In the genomic region with DNA sequence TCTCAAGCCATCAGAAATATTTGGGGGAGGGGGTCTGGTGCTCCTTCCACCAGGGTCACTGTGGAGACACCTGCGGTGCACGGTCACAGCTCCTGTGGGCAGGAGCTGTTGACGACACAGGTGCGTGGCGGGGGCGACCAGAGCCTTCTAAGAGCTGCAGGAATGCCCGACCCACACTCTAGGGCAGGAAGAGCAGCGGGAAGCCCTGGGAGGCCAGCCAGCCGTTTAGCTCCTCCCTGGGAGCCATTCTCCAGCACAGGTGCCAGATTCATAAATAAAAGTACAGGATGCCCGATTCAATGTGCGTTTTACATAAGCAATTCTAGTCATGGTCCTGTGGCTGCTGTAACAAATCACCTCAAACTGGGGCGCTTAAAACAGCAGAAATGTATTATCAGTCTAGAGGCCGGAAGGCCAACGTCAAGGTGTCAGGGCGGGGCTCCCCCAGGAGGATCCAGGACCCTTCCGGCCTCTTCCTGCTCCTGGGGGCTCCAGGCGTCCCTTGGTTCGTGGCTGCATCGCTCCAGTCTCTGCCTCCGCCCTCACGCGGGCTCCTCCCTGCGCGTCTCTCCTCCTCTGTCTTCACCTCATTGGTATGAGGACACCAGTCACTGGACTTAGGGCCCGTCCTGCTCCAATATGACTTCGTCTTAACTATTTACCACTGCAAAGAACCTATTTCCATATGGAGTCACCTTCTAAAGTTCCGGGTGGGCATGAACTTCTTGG, we compare ENCODE assay signal across 25 cellular contexts.
A peak's percentile ranks its signal among the peaks of the same experiment; 100 is the strongest.
DNase-seq lines count a peak whose midpoint lies in the region; ATAC-seq, FAIRE-seq and TF ChIP-seq lines count a peak whose summit lies in the region.
"Had no signal": no experiment of that assay in that cellular context is flagged by ENCODE, and none has a peak within 500 bp of the region (broad histone marks: within the 10 kb centered on the region; RNA-seq: fewer than 3 reads in every experiment).

No MANE protein-coding gene starts in this region.

- no peaks in the 10 kb centered on the region for H3K9me3 ChIP-seq in GM23248 (ENCODE audit: low read depth)
- H3K9me3 ChIP-seq in astrocyte (ENCODE audit: insufficient read depth, low read depth, low read length): no peaks in the 10 kb centered on the region
- H3K9me3 ChIP-seq in iPS-18a (ENCODE audit: control insufficient read depth, low read depth, low read length): no peaks in the 10 kb centered on the region
- H3K9me3 ChIP-seq in neural cell (ENCODE audit: low read length): no peaks in the 10 kb centered on the region
- no peaks in the 10 kb centered on the region for H3K9me3 ChIP-seq in WERI-Rb-1 (ENCODE audit: severe bottlenecking)
- H3K9me3 ChIP-seq: BLaER1 treated with 17β-estradiol and CSF1 and Interleukin-3, amounts not matched to agents 10 nM and 100 nM; vagina had no signal

- TF ChIP-seq CTCF in astrocyte (IDR thresholded peaks at IDR 0.05; ENCODE audit: insufficient read depth, low read depth, low read length): no peak
- no peak for TF ChIP-seq CTCF in neural cell (IDR thresholded peaks at IDR 0.05; ENCODE audit: poor library complexity, severe bottlenecking)
- TF ChIP-seq CTCF in brain microvascular endothelial cell (IDR thresholded peaks at IDR 0.05; ENCODE audit: low read depth, low read length, missing control alignments): no peak
- no peak for TF ChIP-seq CTCF in WERI-Rb-1 (IDR thresholded peaks at IDR 0.05; ENCODE audit: low read depth, low read length)

- H3K4me1 ChIP-seq in GM23248 (ENCODE audit: insufficient read depth) (peaks cover 12% of the 10 kb centered on the region; the same call in 1 of the 2 replicates), astrocyte (ENCODE audit: insufficient read depth, low read length) (peaks cover 22% of the 10 kb centered on the region), iPS-18a (ENCODE audit: control insufficient read depth, low read depth, low read length) (peaks cover 27% of the 10 kb centered on the region)
- H3K4me1 ChIP-seq: vagina had no signal

- H3K36me3 ChIP-seq in GM23248 (ENCODE audit: low read depth) (no peaks in the 10 kb centered on the region), astrocyte (ENCODE audit: insufficient read depth, low read length) (no peaks in the 10 kb centered on the region), iPS-18a (ENCODE audit: control insufficient read depth, low read depth, low read length) (no peaks in the 10 kb centered on the region), neural cell (ENCODE audit: insufficient read depth, low read length) (no peaks in the 10 kb centered on the region), brain microvascular endothelial cell (replicated peaks) (no peaks in the 10 kb centered on the region), WERI-Rb-1 (no peaks in the 10 kb centered on the region)
- H3K36me3 ChIP-seq: BLaER1 treated with 17β-estradiol and CSF1 and Interleukin-3, amounts not matched to agents 10 nM and 100 nM; vagina had no signal

- TF ChIP-seq RAD21 in neural cell (conservative IDR thresholded peaks at IDR 0.05): no peak

- DNase-seq in GM23248 (peak; percentile 6), astrocyte (ENCODE audit: low read depth) (no peak), brain microvascular endothelial cell (no peak), WERI-Rb-1 (no peak)
- no peak for DNase-seq in stimulated activated CD4-positive, alpha-beta T cell treated with anti-CD3 and anti-CD28 coated beads, Interleukin-12 subunit alpha, Interleukin-12 subunit beta, amount 100 ng/mL, for 4 hours
- DNase-seq: activated naive CD4-positive, alpha-beta T cell treated with anti-CD3 and anti-CD28 coated beads, Interleukin-2, amount 10 ng/mL, durations not matched to agents 7 days and 5 days; central memory CD4-positive, alpha-beta T cell; KBM-7; left cardiac atrium; MM.1S; NCI-H1436 treated with DMSO at 0.1 percent for 48 hours; NCI-H2171 treated with DMSO at 0.1 percent for 48 hours; NCI-H524 treated with DMSO at 0.1 percent for 48 hours; T1000 had no signal

- no peak for TF ChIP-seq EP300 in neural cell (conservative IDR thresholded peaks at IDR 0.05; ENCODE audit: poor library complexity, severe bottlenecking)

- no peaks in the 10 kb centered on the region for H4K20me1 ChIP-seq in GM23248 (ENCODE audit: insufficient read depth)
- H4K20me1 ChIP-seq in astrocyte (ENCODE audit: insufficient read depth, low read length): no peaks in the 10 kb centered on the region
- no peaks in the 10 kb centered on the region for H4K20me1 ChIP-seq in neural cell (ENCODE audit: insufficient read depth)
- H4K20me1 ChIP-seq: BLaER1 treated with 17β-estradiol and CSF1 and Interleukin-3, amounts not matched to agents 10 nM and 100 nM had no signal

- H3K9me2 ChIP-seq in GM23248 (ENCODE audit: insufficient read depth) (no peaks in the 10 kb centered on the region), neural cell (ENCODE audit: insufficient read depth, low read length) (no peaks in the 10 kb centered on the region)

- H3K9ac ChIP-seq in GM23248 (no peak overlapping the region), astrocyte (ENCODE audit: low read length) (peak overlapping the region; percentile 44), iPS-18a (ENCODE audit: low read length) (no peak overlapping the region), neural cell (ENCODE audit: low read length) (peak overlapping the region; percentile 44)
- H3K9ac ChIP-seq: BLaER1 treated with 17β-estradiol and CSF1 and Interleukin-3, amounts not matched to agents 10 nM and 100 nM had no signal

- no peak for FAIRE-seq in astrocyte (lab: Jason Lieb, UNC)
- FAIRE-seq: H54 had no signal

- H3K4me2 ChIP-seq in GM23248 (ENCODE audit: unreplicated experiment): peak overlapping the region; percentile 20
- peak overlapping the region; percentile 73 for H3K4me2 ChIP-seq in astrocyte (ENCODE audit: low read length)
- peak overlapping the region; percentile 4 for H3K4me2 ChIP-seq in neural cell (ENCODE audit: low read length)

- 48 to 55% methylated on average over 27 of the region's 27 CpGs for WGBS in GM23248 (ENCODE audit: low coverage in 1 of 2, low lambda C conversion rate in 2 of 2, missing lambda C conversion rate in 2 of 2), 2 experiments

- peaks cover 41% of the 10 kb centered on the region for H3K27me3 ChIP-seq in GM23248 (replicated peaks; ENCODE audit: insufficient read depth)
- peaks cover 3% of the 10 kb centered on the region for H3K27me3 ChIP-seq in astrocyte (ENCODE audit: insufficient read depth, low read length)
- H3K27me3 ChIP-seq in iPS-18a (ENCODE audit: control insufficient read depth, insufficient read depth, low read length): peaks cover 37% of the 10 kb centered on the region
- no peaks in the 10 kb centered on the region for H3K27me3 ChIP-seq in neural cell (ENCODE audit: insufficient read depth, low read depth, low read length)
- no peaks in the 10 kb centered on the region for H3K27me3 ChIP-seq in brain microvascular endothelial cell (replicated peaks)
- no peaks in the 10 kb centered on the region for H3K27me3 ChIP-seq in WERI-Rb-1 (ENCODE audit: insufficient read depth, low read depth, severe bottlenecking)
- H3K27me3 ChIP-seq: vagina had no signal

- H3K27me3 Mint-ChIP-seq in astrocyte (ENCODE audit: low read depth, unreplicated experiment): peaks cover 32% of the 10 kb centered on the region

- H3K4me3 ChIP-seq in GM23248 (0 out of 2 replicates have a peak overlapping the region, but pooled peaks have one; percentile 43), astrocyte (ENCODE audit: insufficient read depth, low read depth, low read length) (no peak overlapping the region), iPS-18a (ENCODE audit: low read length) (peak overlapping the region; percentile 38), neural cell (ENCODE audit: low read length) (peak overlapping the region; percentile 55), brain microvascular endothelial cell (ENCODE audit: low read depth, low read length) (no peak overlapping the region), WERI-Rb-1 (ENCODE audit: low read depth, low read length) (no peak overlapping the region)
- H3K4me3 ChIP-seq: BLaER1 treated with 17β-estradiol and CSF1 and Interleukin-3, amounts not matched to agents 10 nM and 100 nM; hepatocyte; vagina had no signal

- H3K79me2 ChIP-seq in GM23248 (ENCODE audit: insufficient read depth) (no peaks in the 10 kb centered on the region), astrocyte (ENCODE audit: insufficient read depth, low read length) (no peaks in the 10 kb centered on the region), neural cell (replicated peaks; ENCODE audit: insufficient read depth, low read length) (no peaks in the 10 kb centered on the region)
- H3K79me2 ChIP-seq: hepatocyte had no signal

- no peak for ATAC-seq in HG03565 (IDR thresholded peaks at IDR 0.05; ENCODE audit: unreplicated experiment)
- ATAC-seq: naive thymus-derived CD8-positive, alpha-beta T cell; stimulated activated memory B cell treated with anti-CD40 and anti-IgM and Interleukin-4, amounts not matched to agents 10 μg/mL and 1 μg/mL and 100 μg/mL, for 72 hours had no signal

- H3F3A ChIP-seq in GM23248 (ENCODE audit: insufficient read depth) (no peaks in the 10 kb centered on the region), neural cell (ENCODE audit: insufficient read depth, low read length, poor library complexity, severe bottlenecking) (peaks cover 9% of the 10 kb centered on the region)

- peaks cover 11% of the 10 kb centered on the region for H3K36me3 Mint-ChIP-seq in astrocyte (ENCODE audit: low read depth, unreplicated experiment)
- H3K36me3 Mint-ChIP-seq: activated naive CD4-positive, alpha-beta T cell treated with anti-CD3 and anti-CD28 coated beads, Interleukin-2, amount 10 ng/mL, durations not matched to agents 7 days and 5 days; naive thymus-derived CD8-positive, alpha-beta T cell; stimulated activated memory B cell treated with anti-CD40 and anti-IgM and Interleukin-4, amounts not matched to agents 10 μg/mL and 1 μg/mL and 100 μg/mL, for 72 hours had no signal

- H3K4me3 Mint-ChIP-seq in astrocyte (ENCODE audit: unreplicated experiment): no peak overlapping the region
- H3K4me3 Mint-ChIP-seq: activated naive CD4-positive, alpha-beta T cell treated with anti-CD3 and anti-CD28 coated beads, Interleukin-2, amount 10 ng/mL, durations not matched to agents 7 days and 5 days; naive thymus-derived CD8-positive, alpha-beta T cell; stimulated activated memory B cell treated with anti-CD40 and anti-IgM and Interleukin-4, amounts not matched to agents 10 μg/mL and 1 μg/mL and 100 μg/mL, for 72 hours had no signal

- no peak overlapping the region for H3K27ac Mint-ChIP-seq in astrocyte (ENCODE audit: unreplicated experiment)
- H3K27ac Mint-ChIP-seq: activated naive CD4-positive, alpha-beta T cell treated with anti-CD3 and anti-CD28 coated beads, Interleukin-2, amount 10 ng/mL, durations not matched to agents 7 days and 5 days; stimulated activated memory B cell treated with anti-CD40 and anti-IgM and Interleukin-4, amounts not matched to agents 10 μg/mL and 1 μg/mL and 100 μg/mL, for 72 hours had no signal

- no peak overlapping the region for H3K27ac ChIP-seq in GM23248
- H3K27ac ChIP-seq in astrocyte (ENCODE audit: low read depth, low read length): no peak overlapping the region
- H3K27ac ChIP-seq in iPS-18a (ENCODE audit: low read length): no peak overlapping the region
- H3K27ac ChIP-seq in neural cell (ENCODE audit: low read length): peak overlapping the region; percentile 74
- no peak overlapping the region for H3K27ac ChIP-seq in brain microvascular endothelial cell
- no peak overlapping the region for H3K27ac ChIP-seq in WERI-Rb-1
- H3K27ac ChIP-seq: BLaER1 treated with 17β-estradiol and CSF1 and Interleukin-3, amounts not matched to agents 10 nM and 100 nM; dorsolateral prefrontal cortex; hepatocyte; RWPE1; vagina had no signal

- peaks cover 4% of the 10 kb centered on the region for H3K9me3 Mint-ChIP-seq in astrocyte (ENCODE audit: unreplicated experiment)
- H3K9me3 Mint-ChIP-seq: activated naive CD4-positive, alpha-beta T cell treated with anti-CD3 and anti-CD28 coated beads, Interleukin-2, amount 10 ng/mL, durations not matched to agents 7 days and 5 days; stimulated activated memory B cell treated with anti-CD40 and anti-IgM and Interleukin-4, amounts not matched to agents 10 μg/mL and 1 μg/mL and 100 μg/mL, for 72 hours had no signal

- in situ Hi-C loops in GM23248 (cut with MboI) (no loop called here), brain microvascular endothelial cell (cut with HindIII; ENCODE audit: low pct_ligation_motif_present, low sequenced_read_pairs) (no loop called here)

- peaks cover 33% of the 10 kb centered on the region for H3K4me1 Mint-ChIP-seq in astrocyte (ENCODE audit: low read depth, unreplicated experiment)
- H3K4me1 Mint-ChIP-seq: naive thymus-derived CD8-positive, alpha-beta T cell; stimulated activated memory B cell treated with anti-CD40 and anti-IgM and Interleukin-4, amounts not matched to agents 10 μg/mL and 1 μg/mL and 100 μg/mL, for 72 hours had no signal

- H2AFZ ChIP-seq in GM23248 (no peak overlapping the region), astrocyte (ENCODE audit: low read depth, low read length) (no peak overlapping the region), neural cell (ENCODE audit: low read depth, low read length) (no peak overlapping the region)
- H2AFZ ChIP-seq: hepatocyte had no signal

Comparison
In these comparisons a context has a peak if more than half of its experiments do, and no peak if none do; other contexts are left out.
1. H3K4me2 ChIP-seq: peak in every context shown above with its lines; median percentile 73 in astrocyte; 20 in GM23248; 4 in neural cell.
2. H3K4me3 ChIP-seq: peak in GM23248 (single experiment), iPS-18a (single experiment) and neural cell (single experiment); none in astrocyte (single experiment), brain microvascular endothelial cell (single experiment) and WERI-Rb-1 (single experiment).
3. H3K9ac ChIP-seq: peak in astrocyte (single experiment) and neural cell (single experiment); none in GM23248 (single experiment) and iPS-18a (single experiment).